ENCODE assay signal across 10 cellular contexts in the genomic region with DNA sequence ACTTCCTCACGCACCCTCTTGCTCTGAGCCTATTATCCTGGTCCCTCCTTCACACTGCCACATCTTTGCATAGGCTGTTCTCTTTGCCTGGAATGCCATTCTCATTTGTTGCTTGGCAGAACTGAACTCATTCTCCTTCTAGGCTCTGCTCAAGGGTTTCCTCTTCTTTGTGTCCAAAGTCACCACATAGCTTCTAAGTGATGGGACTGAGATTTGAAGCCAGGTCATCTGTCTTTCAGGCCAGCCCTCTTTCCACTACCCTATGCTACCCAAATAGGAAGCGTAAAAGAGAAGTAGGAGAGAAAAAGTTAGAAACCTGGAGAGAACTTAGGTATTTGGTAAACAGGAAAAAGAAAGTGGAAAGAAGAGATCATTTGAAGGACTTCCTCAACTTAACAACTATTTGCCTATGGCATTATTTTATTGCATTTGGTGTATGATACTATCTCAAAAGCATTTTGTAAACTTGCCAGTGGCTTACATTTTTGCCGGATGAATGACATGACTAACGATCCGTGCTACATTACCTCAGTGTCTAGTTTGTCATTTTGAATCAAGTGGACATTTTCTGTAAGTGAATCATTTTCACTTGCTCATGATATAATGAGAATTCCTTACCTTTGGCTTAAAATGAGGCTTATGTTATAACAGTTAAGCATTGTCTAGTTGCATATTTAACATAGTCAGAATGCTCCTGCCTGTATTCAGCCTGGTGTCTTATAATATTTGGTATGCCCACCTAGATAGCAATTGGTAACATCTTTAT. TPM values are rescaled to one million over a fixed set of nuclear protein-coding genes. Genes with fewer than 3 reads are reported as not detected.
DNase-seq lines count a peak whose midpoint lies in the region; ATAC-seq, FAIRE-seq and TF ChIP-seq lines count a peak whose summit lies in the region.
"Had no signal": no experiment of that assay in that cellular context is flagged by ENCODE, and none has a peak within 500 bp of the region (broad histone marks: within the 10 kb centered on the region; RNA-seq: fewer than 3 reads in every experiment).

No MANE protein-coding gene starts in this region.

- no peak overlapping the region for H3K4me3 ChIP-seq in GM23338
- H3K4me3 ChIP-seq in epithelial cell of proximal tubule (ENCODE audit: low read depth, low read length): peak overlapping the region; percentile 10
- no peak overlapping the region for H3K4me3 ChIP-seq in retinal pigment epithelial cell (ENCODE audit: low read length)
- H3K4me3 ChIP-seq in BE2C (ENCODE audit: low read depth, low read length): no peak overlapping the region
- H3K4me3 ChIP-seq in thyroid gland (replicated peaks in 1 of 3): no peak overlapping the region
- H3K4me3 ChIP-seq: K562 had no signal

- no peaks in the 10 kb centered on the region for H3K36me3 Mint-ChIP-seq in GM23338 (ENCODE audit: low read depth)

- H3F3A ChIP-seq in GM23338 (replicated peaks; ENCODE audit: low read depth): no peaks in the 10 kb centered on the region

- H3K27ac ChIP-seq in GM23338 (ENCODE audit: low read depth) (no peak overlapping the region), thyroid gland (peak overlapping the region in 1 of 3 donors; percentile 44)

- H3K4me2 ChIP-seq in GM23338: no peak overlapping the region

- DNase-seq in GM23338 (ENCODE audit: low spot score): peak; percentile 40
- DNase-seq in RCC 7860 (ENCODE audit: low spot score): peak; percentile 99
- DNase-seq in epithelial cell of proximal tubule (ENCODE audit: low read depth): peak; percentile 99
- peak; percentile 92 for DNase-seq in retinal pigment epithelial cell (ENCODE audit: low read depth)
- no peak for DNase-seq in GM19239 (ENCODE audit: insufficient read length, low spot score)
- DNase-seq in BE2C: no peak
- DNase-seq in thyroid gland: no peak

- ATAC-seq in GM23338: no peak
- no peak for ATAC-seq in GM19455 (IDR thresholded peaks at IDR 0.05; ENCODE audit: unreplicated experiment)
- ATAC-seq: K562 had no signal

- no peak overlapping the region for H3K27ac Mint-ChIP-seq in GM23338
- H3K27ac Mint-ChIP-seq: dendritic cell treated with granulocyte-macrophage colony-stimulating factor and Interleukin-4, amounts not matched to agents 40 ng/mL and 50 ng/mL, for 4 days had no signal

- no peak overlapping the region for H3K4me3 Mint-ChIP-seq in GM23338
- H3K4me3 Mint-ChIP-seq: dendritic cell treated with granulocyte-macrophage colony-stimulating factor and Interleukin-4, amounts not matched to agents 40 ng/mL and 50 ng/mL, for 4 days had no signal

- H3K4me1 ChIP-seq in GM23338 (ENCODE audit: insufficient read depth): peaks cover 15% of the 10 kb centered on the region
- H3K4me1 ChIP-seq in BE2C: no peaks in the 10 kb centered on the region
- peaks cover 40 to 56% of the 10 kb centered on the region in 2 donors for H3K4me1 ChIP-seq in thyroid gland

- intact Hi-C loops in thyroid gland (cut with DNase I): no loop called here

- H3K79me2 ChIP-seq in GM23338 (replicated peaks; ENCODE audit: insufficient read depth): peaks cover 51% of the 10 kb centered on the region

- peak; percentile 99 for FAIRE-seq in RCC 7860 (lab: Jason Lieb, UNC)
- no peak for FAIRE-seq in GM19239 (lab: Jason Lieb, UNC)
- FAIRE-seq: K562 had no signal

- no peaks in the 10 kb centered on the region for H3K9me3 Mint-ChIP-seq in GM23338
- H3K9me3 Mint-ChIP-seq: dendritic cell treated with granulocyte-macrophage colony-stimulating factor and Interleukin-4, amounts not matched to agents 40 ng/mL and 50 ng/mL, for 4 days had no signal

- H3K9me2 ChIP-seq in GM23338 (ENCODE audit: insufficient read depth): no peaks in the 10 kb centered on the region

- peaks cover 39% of the 10 kb centered on the region for H3K4me1 Mint-ChIP-seq in GM23338

- H3K36me3 ChIP-seq in GM23338 (ENCODE audit: insufficient read depth) (no peaks in the 10 kb centered on the region), BE2C (no peaks in the 10 kb centered on the region), thyroid gland (no peaks in the 10 kb centered on the region)

- peaks cover 4% of the 10 kb centered on the region for H3K27me3 Mint-ChIP-seq in GM23338 (ENCODE audit: insufficient read depth, low read depth, poor library complexity)
- H3K27me3 Mint-ChIP-seq: dendritic cell treated with granulocyte-macrophage colony-stimulating factor and Interleukin-4, amounts not matched to agents 40 ng/mL and 50 ng/mL, for 4 days had no signal

- H3K9me3 ChIP-seq in BE2C: no peaks in the 10 kb centered on the region
- no peaks in the 10 kb centered on the region for H3K9me3 ChIP-seq in thyroid gland

- no peak overlapping the region for H2AFZ ChIP-seq in GM23338

- no peak for TF ChIP-seq POLR2A in thyroid gland (IDR thresholded peaks at IDR 0.05)

- TF ChIP-seq CTCF in GM23338 (conservative IDR thresholded peaks at IDR 0.05; ENCODE audit: low read depth in 2 of 2): no peak
- TF ChIP-seq CTCF in epithelial cell of proximal tubule (conservative IDR thresholded peaks at IDR 0.05; ENCODE audit: low read depth, low read length): no peak
- TF ChIP-seq CTCF in retinal pigment epithelial cell (conservative IDR thresholded peaks at IDR 0.05; ENCODE audit: low read depth, low read length): no peak
- no peak for TF ChIP-seq CTCF in BE2C (IDR thresholded peaks at IDR 0.05; ENCODE audit: low read depth, low read length)
- no peak for TF ChIP-seq CTCF in thyroid gland (IDR thresholded peaks at IDR 0.05)

- H3K27me3 ChIP-seq in GM23338 (ENCODE audit: insufficient read depth) (no peaks in the 10 kb centered on the region), BE2C (no peaks in the 10 kb centered on the region), thyroid gland (no peaks in the 10 kb centered on the region)

- H4K20me1 ChIP-seq in GM23338 (replicated peaks; ENCODE audit: insufficient read depth): peaks cover 5% of the 10 kb centered on the region

- WGBS in thyroid gland, 2 donors: 61 to 65% methylated on average over 5 of the region's 5 CpGs

RNA-seq across cellular contexts. Expression of a gene that starts 18.5 kb away (rescaled TPM):
- total RNA-seq in GM23338 (2014; rRNA removed; shearing (Covaris generic)): 50.6 and 54.5 TPM in 2 replicates
- 14.4 and 15.0 TPM in 2 replicates for polyA plus RNA-seq in GM23338 (2016; fragmentation: Nextera tagmentation; extraction: Ambion mirVana)
- total RNA-seq in epithelial cell of proximal tubule (140 and 153 TPM in 2 replicates), thyroid gland (10 to 100 TPM; 37.5 to 65.5 (median 51.6) TPM)
- 12.4 TPM for polyA plus RNA-seq in BE2C (2012; ENCODE audit: insufficient read depth, insufficient read length, low read depth)

RNA-seq across cellular contexts. Expression of a gene that starts 41.0 kb away (rescaled TPM):
- total RNA-seq in GM23338 (2014; rRNA removed; shearing (Covaris generic)): 136 and 154 TPM in 2 replicates
- 72.0 and 80.3 TPM in 2 replicates for polyA plus RNA-seq in GM23338 (2016; fragmentation: Nextera tagmentation; extraction: Ambion mirVana)
- total RNA-seq in epithelial cell of proximal tubule: 67.2 and 72.3 TPM in 2 replicates
- 118 TPM for polyA plus RNA-seq in BE2C (2012; ENCODE audit: insufficient read depth, insufficient read length, low read depth)
- total RNA-seq in thyroid gland: 10 to 100 TPM; 24.2 to 55.4 (median 39.6) TPM

Comparison
In these comparisons a context has a peak if more than half of its experiments do, and no peak if none do; other contexts are left out.
1. DNase-seq: peak in GM23338 (single experiment), RCC 7860 (single experiment), epithelial cell of proximal tubule (single experiment) and retinal pigment epithelial cell (single experiment); none in GM19239 (single experiment), BE2C (single experiment) and thyroid gland (0 of 2).